9 cellular contexts compared by ENCODE assay signal in the genomic region with DNA sequence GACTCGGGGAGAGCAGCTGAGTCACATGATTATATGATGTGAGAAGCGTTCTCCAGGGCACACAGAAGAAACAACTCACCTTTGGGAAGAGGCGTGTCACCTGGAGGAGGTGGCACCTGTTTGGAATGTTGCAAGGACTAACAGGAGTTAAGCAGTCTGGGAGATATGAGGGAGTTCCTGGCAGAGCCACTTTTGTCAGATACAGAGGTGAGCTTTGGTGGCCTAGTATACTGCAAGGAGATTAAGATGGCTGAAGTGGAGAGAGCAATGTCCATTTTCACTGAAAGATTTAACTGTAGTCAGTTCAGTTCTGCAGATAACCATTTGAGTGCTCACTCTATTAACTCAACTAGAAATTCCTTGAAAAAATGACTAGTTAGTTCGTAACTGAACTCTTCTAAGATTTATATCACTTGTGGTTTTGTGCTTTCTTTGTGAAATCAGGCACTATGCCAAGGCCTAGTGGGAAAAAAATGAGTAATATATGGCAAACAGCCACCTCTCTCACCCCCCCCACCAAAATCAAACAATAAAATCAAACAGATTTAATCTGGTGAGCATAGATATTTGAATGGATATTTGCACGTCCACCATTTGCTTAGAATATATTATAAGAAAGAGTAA.
DNase-seq lines count a peak whose midpoint lies in the region; ATAC-seq and TF ChIP-seq lines count a peak whose summit lies in the region.
"Had no signal": no experiment of that assay in that cellular context is flagged by ENCODE, and none has a peak within 500 bp of the region (broad histone marks: within the 10 kb centered on the region; RNA-seq: fewer than 3 reads in every experiment).

No MANE protein-coding gene starts in this region.

- peaks cover 14 to 18% (median 14%) of the 10 kb centered on the region in 4 donors for H3K4me1 Mint-ChIP-seq in CD4-positive, alpha-beta memory T cell
- H3K4me1 Mint-ChIP-seq in activated T-helper 2 cell treated with anti-CD3 and anti-CD28 coated beads, Interferon-gamma antibody, Interleukin-2, Interleukin-4, amounts not matched to agents 10 μg/mL and 5 μg/mL and 100 μg/mL, durations not matched to agents 14 hours and 24 hours and 36 hours (ENCODE audit: low read depth): peaks cover 18% of the 10 kb centered on the region
- H3K4me1 Mint-ChIP-seq: stimulated activated memory B cell treated with anti-CD40 and anti-IgM and Interleukin-4, amounts not matched to agents 10 μg/mL and 1 μg/mL and 100 μg/mL, for 72 hours had no signal

- POLR2A ChIA-PET in CD4-positive, alpha-beta memory T cell (lab: Charles Lee; ENCODE audit: partially characterized antibody): interaction anchor here (1.0 to 1.2 kb wide), 2 partner anchors 11 to 62 kb away, joined by 3 to 4 read pairs; partner anchors contain the start of gene CRYBG3

- peak; percentile 86 to 88 for ATAC-seq in lower lobe of right lung
- ATAC-seq: stimulated activated memory B cell treated with anti-CD40 and anti-IgM and Interleukin-4, amounts not matched to agents 10 μg/mL and 1 μg/mL and 100 μg/mL, for 72 hours had no signal

- CTCF ChIA-PET in CD4-positive, alpha-beta memory T cell (lab: Charles Lee; ENCODE audit: partially characterized antibody): interaction anchor here (1.2 kb wide), 1 partner anchor 10 kb away, joined by 4 read pairs; no protein-coding TSS in a partner anchor

- peaks cover 17% of the 10 kb centered on the region for H3K4me1 ChIP-seq in CD4-positive, alpha-beta memory T cell (ENCODE audit: insufficient read depth, low read length)
- peaks cover 21% of the 10 kb centered on the region for H3K4me1 ChIP-seq in lower lobe of right lung

- H3K4me3 ChIP-seq in CD4-positive, alpha-beta memory T cell (ENCODE audit: low read length in 2 of 2): no peak overlapping the region
- no peak overlapping the region for H3K4me3 ChIP-seq in lower lobe of right lung

- peaks cover 16 to 38% of the 10 kb centered on the region in 2 donors for H3K36me3 Mint-ChIP-seq in CD4-positive, alpha-beta memory T cell
- H3K36me3 Mint-ChIP-seq in activated T-helper 2 cell treated with anti-CD3 and anti-CD28 coated beads, Interferon-gamma antibody, Interleukin-2, Interleukin-4, amounts not matched to agents 10 μg/mL and 5 μg/mL and 100 μg/mL, durations not matched to agents 14 hours and 24 hours and 36 hours (ENCODE audit: low read depth): peaks cover 31% of the 10 kb centered on the region
- H3K36me3 Mint-ChIP-seq: stimulated activated memory B cell treated with anti-CD40 and anti-IgM and Interleukin-4, amounts not matched to agents 10 μg/mL and 1 μg/mL and 100 μg/mL, for 72 hours had no signal

- no peaks in the 10 kb centered on the region for H3K36me3 ChIP-seq in CD4-positive, alpha-beta memory T cell (ENCODE audit: insufficient read depth, low read length)
- peaks cover 28% of the 10 kb centered on the region for H3K36me3 ChIP-seq in lower lobe of right lung

- no peak overlapping the region for H3K27ac ChIP-seq in CD4-positive, alpha-beta memory T cell (ENCODE audit: low read depth, low read length)
- H3K27ac ChIP-seq in lower lobe of right lung: no peak overlapping the region

- H3K9me3 ChIP-seq in CD4-positive, alpha-beta memory T cell (ENCODE audit: control insufficient read depth in 1 of 2, low read length in 2 of 2): no peaks in the 10 kb centered on the region
- H3K9me3 ChIP-seq in lower lobe of right lung: no peaks in the 10 kb centered on the region

- H3K9me3 Mint-ChIP-seq in CD4-positive, alpha-beta memory T cell: no peaks in the 10 kb centered on the region
- H3K9me3 Mint-ChIP-seq in activated T-helper 2 cell treated with anti-CD3 and anti-CD28 coated beads, Interferon-gamma antibody, Interleukin-2, Interleukin-4, amounts not matched to agents 10 μg/mL and 5 μg/mL and 100 μg/mL, durations not matched to agents 14 hours and 24 hours and 36 hours: no peaks in the 10 kb centered on the region
- H3K9me3 Mint-ChIP-seq: stimulated activated memory B cell treated with anti-CD40 and anti-IgM and Interleukin-4, amounts not matched to agents 10 μg/mL and 1 μg/mL and 100 μg/mL, for 72 hours had no signal

- no peaks in the 10 kb centered on the region for H3K27me3 ChIP-seq in CD4-positive, alpha-beta memory T cell (ENCODE audit: insufficient read depth, low read length)
- no peaks in the 10 kb centered on the region for H3K27me3 ChIP-seq in lower lobe of right lung (ENCODE audit: low read depth)

- intact Hi-C loops in CD4-positive, alpha-beta memory T cell (cut with micrococcal nuclease): no loop called here
- intact Hi-C loops in activated T-helper 2 cell treated with anti-CD3 and anti-CD28 coated beads, Interferon-gamma antibody, Interleukin-2, Interleukin-4, amounts not matched to agents 10 μg/mL and 5 μg/mL and 100 μg/mL, durations not matched to agents 14 hours and 24 hours and 36 hours (cut with micrococcal nuclease): loop anchor here (1.0 kb wide), 1 partner anchor 11 kb away; no protein-coding TSS in a partner anchor
- intact Hi-C loops in lower lobe of right lung (cut with DNase I): no loop called here

- peak; percentile 26 to 41 (median 32) for DNase-seq in CD4-positive, alpha-beta memory T cell
- DNase-seq in HT-29 (ENCODE audit: low spot score) (peak; percentile 86), lower lobe of right lung (peak; percentile 35), cerebellar nuclear complex (lab: John Stamatoyannopoulos, UW) (no peak), putamen (ENCODE audit: low spot score) (no peak), NCI-H748 treated with DMSO at 0.1 percent for 48 hours (lab: John Stamatoyannopoulos, UW) (no peak), NCI-H1930 (lab: John Stamatoyannopoulos, UW) (no peak)
- no peak for DNase-seq in activated T-helper 2 cell treated with anti-CD3 and anti-CD28 coated beads, Interferon-gamma antibody, Interleukin-2, Interleukin-4, amounts not matched to agents 10 μg/mL and 5 μg/mL and 100 μg/mL, durations not matched to agents 14 hours and 24 hours and 36 hours (ENCODE audit: low spot score)

- no peaks in the 10 kb centered on the region for H3K27me3 Mint-ChIP-seq in CD4-positive, alpha-beta memory T cell
- H3K27me3 Mint-ChIP-seq in activated T-helper 2 cell treated with anti-CD3 and anti-CD28 coated beads, Interferon-gamma antibody, Interleukin-2, Interleukin-4, amounts not matched to agents 10 μg/mL and 5 μg/mL and 100 μg/mL, durations not matched to agents 14 hours and 24 hours and 36 hours (ENCODE audit: low read depth): no peaks in the 10 kb centered on the region
- H3K27me3 Mint-ChIP-seq: stimulated activated memory B cell treated with anti-CD40 and anti-IgM and Interleukin-4, amounts not matched to agents 10 μg/mL and 1 μg/mL and 100 μg/mL, for 72 hours had no signal

- H3K27ac Mint-ChIP-seq in CD4-positive, alpha-beta memory T cell: peak overlapping the region; percentile 0 to 81 (median 62)
- peak overlapping the region; percentile 43 for H3K27ac Mint-ChIP-seq in activated T-helper 2 cell treated with anti-CD3 and anti-CD28 coated beads, Interferon-gamma antibody, Interleukin-2, Interleukin-4, amounts not matched to agents 10 μg/mL and 5 μg/mL and 100 μg/mL, durations not matched to agents 14 hours and 24 hours and 36 hours
- H3K27ac Mint-ChIP-seq: stimulated activated memory B cell treated with anti-CD40 and anti-IgM and Interleukin-4, amounts not matched to agents 10 μg/mL and 1 μg/mL and 100 μg/mL, for 72 hours had no signal

- TF ChIP-seq CTCF in lower lobe of right lung (IDR thresholded peaks at IDR 0.05): no peak

- peak overlapping the region in 6 of 8 donors; percentile 3 to 81 (median 40) for H3K4me3 Mint-ChIP-seq in CD4-positive, alpha-beta memory T cell
- H3K4me3 Mint-ChIP-seq in activated T-helper 2 cell treated with anti-CD3 and anti-CD28 coated beads, Interferon-gamma antibody, Interleukin-2, Interleukin-4, amounts not matched to agents 10 μg/mL and 5 μg/mL and 100 μg/mL, durations not matched to agents 14 hours and 24 hours and 36 hours (ENCODE audit: low read depth): no peak overlapping the region
- H3K4me3 Mint-ChIP-seq: stimulated activated memory B cell treated with anti-CD40 and anti-IgM and Interleukin-4, amounts not matched to agents 10 μg/mL and 1 μg/mL and 100 μg/mL, for 72 hours had no signal

Comparison
In these comparisons a context has a peak if more than half of its experiments do, and no peak if none do; other contexts are left out.
1. DNase-seq: peak in CD4-positive, alpha-beta memory T cell (5 of 5), HT-29 (single experiment) and lower lobe of right lung (single experiment); none in activated T-helper 2 cell treated with anti-CD3 and anti-CD28 coated beads, Interferon-gamma antibody, Interleukin-2, Interleukin-4, amounts not matched to agents 10 μg/mL and 5 μg/mL and 100 μg/mL, durations not matched to agents 14 hours and 24 hours and 36 hours (single experiment), cerebellar nuclear complex (0 of 2), putamen (single experiment), NCI-H748 treated with DMSO at 0.1 percent for 48 hours (single experiment) and NCI-H1930 (0 of 2).